1 cellular context compared by ENCODE assay signal in genomic region chr5:75465480-75465879, GRCh38.
TF ChIP-seq lines count a peak whose summit lies in the region.

No MANE protein-coding gene starts in this region.

TF ChIP-seq in GM12878, 131 proteins besides CTCF, POLR2A, EP300 and RAD21 (continued from another document):
- no peak for TF ChIP-seq E2F8 (IDR thresholded peaks at IDR 0.05; ENCODE audit: low read depth, partially characterized antibody)
